In the genomic region with DNA sequence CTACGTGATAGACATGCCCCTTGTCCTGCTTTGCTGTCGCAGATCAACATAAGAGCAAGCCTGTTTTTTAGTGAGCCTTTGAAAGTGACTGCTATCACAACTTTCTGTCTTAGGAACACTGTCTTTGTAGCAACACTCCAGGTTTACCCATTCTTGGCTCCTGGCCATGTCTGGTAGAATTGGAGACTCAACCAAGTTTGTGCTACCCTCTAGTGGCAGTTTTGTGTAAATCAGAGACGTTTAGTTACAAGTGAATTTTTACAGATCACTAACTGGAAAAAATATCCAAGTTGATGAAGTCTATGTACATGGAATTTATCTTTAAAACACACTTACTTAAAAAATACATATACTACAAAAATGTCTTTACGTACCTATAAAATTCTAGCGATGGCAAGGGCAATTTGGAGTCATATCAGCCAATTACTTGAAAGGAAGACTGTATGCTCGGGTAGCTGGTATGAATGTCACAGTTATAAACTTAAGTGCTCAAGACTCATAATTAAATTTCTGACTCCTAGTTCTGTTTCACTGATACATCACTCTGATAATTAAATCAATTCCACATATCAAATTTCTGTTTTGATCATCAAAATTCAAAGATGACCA, we compare ENCODE assay signal across 8 cellular contexts.
DNase-seq lines count a peak whose midpoint lies in the region; ATAC-seq, FAIRE-seq and TF ChIP-seq lines count a peak whose summit lies in the region.

No MANE protein-coding gene starts in this region.

- TF ChIP-seq CTCF in D721Med (IDR thresholded peaks at IDR 0.05; ENCODE audit: insufficient read depth, missing control alignments) (peak; percentile 87), esophagus muscularis mucosa (IDR thresholded peaks at IDR 0.05) (peak; percentile 68 to 77 (median 70))

- no peaks in the 10 kb centered on the region for H3K36me3 ChIP-seq in esophagus muscularis mucosa

- H3K9me3 Mint-ChIP-seq in activated CD4-positive, alpha-beta T cell treated with anti-CD3 and anti-CD28 coated beads for 36 hours (ENCODE audit: low read depth): peaks cover 2% of the 10 kb centered on the region
- H3K9me3 Mint-ChIP-seq in naive thymus-derived CD8-positive, alpha-beta T cell: no peaks in the 10 kb centered on the region

- POLR2A ChIA-PET in activated CD4-positive, alpha-beta T cell treated with anti-CD3 and anti-CD28 coated beads for 36 hours (lab: Charles Lee): no interaction called here
- POLR2A ChIA-PET in naive thymus-derived CD8-positive, alpha-beta T cell (lab: Charles Lee): no interaction called here

- ATAC-seq in GM19351 (IDR thresholded peaks at IDR 0.05; ENCODE audit: unreplicated experiment) (peak; percentile 88), HG03432 (IDR thresholded peaks at IDR 0.05; ENCODE audit: unreplicated experiment) (peak; percentile 88)
- ATAC-seq in activated CD4-positive, alpha-beta T cell treated with anti-CD3 and anti-CD28 coated beads for 36 hours: no peak
- no peak for ATAC-seq in naive thymus-derived CD8-positive, alpha-beta T cell

- no peak overlapping the region for H3K27ac ChIP-seq in esophagus muscularis mucosa (replicated peaks in 1 of 4)

- H3K9me3 ChIP-seq in esophagus muscularis mucosa: no peaks in the 10 kb centered on the region

- TF ChIP-seq POLR2A in esophagus muscularis mucosa (IDR thresholded peaks at IDR 0.05; ENCODE audit: low read depth): no peak

- no peaks in the 10 kb centered on the region for H3K27me3 ChIP-seq in esophagus muscularis mucosa

- WGBS in esophagus muscularis mucosa: 25% methylated on average over 6 of the region's 6 CpGs

- peaks cover 0 to 4% (median 0%) of the 10 kb centered on the region in 4 donors for H3K4me1 ChIP-seq in esophagus muscularis mucosa

- H3K36me3 Mint-ChIP-seq in activated CD4-positive, alpha-beta T cell treated with anti-CD3 and anti-CD28 coated beads for 36 hours (ENCODE audit: low read depth): no peaks in the 10 kb centered on the region
- H3K36me3 Mint-ChIP-seq in naive thymus-derived CD8-positive, alpha-beta T cell: peaks cover 0 to 5% (median 0%) of the 10 kb centered on the region in 3 donors

- peak; percentile 95 for FAIRE-seq in D721Med (lab: Jason Lieb, UNC)

- CTCF ChIA-PET in activated CD4-positive, alpha-beta T cell treated with anti-CD3 and anti-CD28 coated beads for 36 hours (lab: Charles Lee): interaction anchor here (0.7 to 1.8 kb wide), 5 partner anchors 11 to 772 kb away, joined by 3 to 5 read pairs (median 3); no protein-coding TSS in a partner anchor

- no peak overlapping the region for H3K4me3 ChIP-seq in esophagus muscularis mucosa

- DNase-seq in D721Med (ENCODE audit: insufficient read length, low spot score) (no peak), NCI-H345 treated with DMSO at 0.1 percent for 48 hours (lab: John Stamatoyannopoulos, UW; ENCODE audit: unreplicated experiment) (peak; percentile 66), esophagus muscularis mucosa (ENCODE audit: extremely low spot score) (no peak)
- DNase-seq in activated CD4-positive, alpha-beta T cell treated with anti-CD3 and anti-CD28 coated beads for 36 hours: peak; percentile 62
- peak in 8 of 10 donors; percentile 5 to 62 (median 31) for DNase-seq in naive thymus-derived CD8-positive, alpha-beta T cell
- no peak for DNase-seq in activated CD4-positive, CD25-positive, alpha-beta regulatory T cell treated with anti-CD3 and anti-CD28 coated beads, Interleukin-2, amount 50 U/mL, for 72 hours

- TF ChIP-seq EP300 in esophagus muscularis mucosa (IDR thresholded peaks at IDR 0.05): no peak

- intact Hi-C loops in activated CD4-positive, alpha-beta T cell treated with anti-CD3 and anti-CD28 coated beads for 36 hours (cut with DNase I, micrococcal nuclease): loop anchor here (2.0 to 5.0 kb wide), 3 partner anchors 153 to 771 kb away; a partner anchor contains a TSS
- intact Hi-C loops in esophagus muscularis mucosa (cut with DNase I): loop anchor here (2.0 kb wide), 1 partner anchor 157 kb away; a partner anchor contains a TSS

- H3K27me3 Mint-ChIP-seq in activated CD4-positive, alpha-beta T cell treated with anti-CD3 and anti-CD28 coated beads for 36 hours: peaks cover 2% of the 10 kb centered on the region
- no peaks in the 10 kb centered on the region for H3K27me3 Mint-ChIP-seq in naive thymus-derived CD8-positive, alpha-beta T cell

- no peak overlapping the region for H3K27ac Mint-ChIP-seq in activated CD4-positive, alpha-beta T cell treated with anti-CD3 and anti-CD28 coated beads for 36 hours
- H3K27ac Mint-ChIP-seq in naive thymus-derived CD8-positive, alpha-beta T cell: no peak overlapping the region

- no peak overlapping the region for H3K4me3 Mint-ChIP-seq in activated CD4-positive, alpha-beta T cell treated with anti-CD3 and anti-CD28 coated beads for 36 hours
- H3K4me3 Mint-ChIP-seq in naive thymus-derived CD8-positive, alpha-beta T cell: no peak overlapping the region

- no peaks in the 10 kb centered on the region for H3K4me1 Mint-ChIP-seq in activated CD4-positive, alpha-beta T cell treated with anti-CD3 and anti-CD28 coated beads for 36 hours
- H3K4me1 Mint-ChIP-seq in naive thymus-derived CD8-positive, alpha-beta T cell: no peaks in the 10 kb centered on the region

Comparison
In these comparisons a context has a peak if more than half of its experiments do, and no peak if none do; other contexts are left out.
1. DNase-seq: peak in NCI-H345 treated with DMSO at 0.1 percent for 48 hours (single experiment), activated CD4-positive, alpha-beta T cell treated with anti-CD3 and anti-CD28 coated beads for 36 hours (single experiment) and naive thymus-derived CD8-positive, alpha-beta T cell (8 of 10); none in D721Med (single experiment), esophagus muscularis mucosa (single experiment) and activated CD4-positive, CD25-positive, alpha-beta regulatory T cell treated with anti-CD3 and anti-CD28 coated beads, Interleukin-2, amount 50 U/mL, for 72 hours (single experiment).
2. ATAC-seq: peak in GM19351 (single experiment) and HG03432 (single experiment); none in activated CD4-positive, alpha-beta T cell treated with anti-CD3 and anti-CD28 coated beads for 36 hours (single experiment) and naive thymus-derived CD8-positive, alpha-beta T cell (0 of 2).